14 cellular contexts compared by ENCODE assay signal in the genomic region with DNA sequence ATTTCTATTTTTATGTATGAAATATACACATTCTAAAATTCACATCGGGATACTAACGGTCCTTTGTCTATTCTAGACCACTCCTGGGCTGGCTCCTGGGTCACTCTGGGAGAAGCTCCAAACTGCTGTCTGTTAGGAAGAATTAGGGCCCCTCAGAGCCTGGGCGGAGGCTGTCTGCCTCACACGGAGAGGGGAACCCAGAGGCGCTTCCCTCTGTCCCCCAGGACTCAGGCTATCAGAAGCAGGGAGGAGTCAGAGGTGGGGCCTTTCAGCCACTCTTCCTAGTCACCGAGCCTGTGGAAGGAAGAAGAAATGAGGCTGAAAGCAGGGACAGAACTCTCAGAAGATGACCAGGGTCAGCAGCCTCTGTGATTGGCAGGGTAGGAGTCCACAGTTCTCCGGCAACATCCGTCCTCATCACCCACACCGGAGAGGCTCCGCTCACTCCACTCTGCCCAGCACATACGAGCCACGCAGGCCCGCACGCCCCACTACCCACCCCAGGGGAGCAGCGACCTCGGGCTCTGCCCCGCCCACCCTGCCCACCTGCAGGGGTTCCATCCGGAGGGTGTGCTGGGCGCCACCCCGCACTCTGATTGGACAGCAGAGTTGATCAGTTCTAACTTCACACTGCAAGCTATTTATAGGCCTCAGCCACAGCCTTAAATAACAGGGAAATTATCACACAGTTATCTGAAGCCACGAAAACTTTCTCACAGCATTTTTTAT.
DNase-seq lines count a peak whose midpoint lies in the region; ATAC-seq and TF ChIP-seq lines count a peak whose summit lies in the region.
"Had no signal": no experiment of that assay in that cellular context is flagged by ENCODE, and none has a peak within 500 bp of the region (broad histone marks: within the 10 kb centered on the region; RNA-seq: fewer than 3 reads in every experiment).

No MANE protein-coding gene starts in this region.

- WGBS in heart right ventricle, 2 donors: 47 to 61% methylated on average over 21 of the region's 21 CpGs

- H3K27ac ChIP-seq in heart right ventricle: no peak overlapping the region
- H3K27ac ChIP-seq: KMS-11, PC-9 had no signal

- H3K4me3 ChIP-seq in heart right ventricle: peak overlapping the region in 6 of 10 donors; percentile 16 to 43 (median 35)
- H3K4me3 ChIP-seq: GM12878, PC-9 had no signal

- no peak for DNase-seq in stimulated activated naive CD8-positive, alpha-beta T cell treated with anti-CD3 and anti-CD28 coated beads, Interleukin-15, amount 100 ng/mL, for 72 hours
- no peak for DNase-seq in stimulated activated naive CD8-positive, alpha-beta T cell treated with anti-CD3 and anti-CD28 coated beads, Interleukin-15, Interleukin-2, amounts not matched to agents 100 U/mL and 50 U/mL, for 24 hours
- DNase-seq in heart right ventricle (no peak), nephron progenitor cell (no peak), NOMO-1 (lab: John Stamatoyannopoulos, UW; ENCODE audit: unreplicated experiment in 2 of 2) (no peak)
- no peak for DNase-seq in stimulated activated CD4-positive, alpha-beta T cell treated with anti-CD3 and anti-CD28 coated beads, Interleukin-1b, Interleukin-23, amount 100 ng/mL, for 48 hours
- DNase-seq: CD4-positive, CD25-positive, alpha-beta regulatory T cell; NCI-H1092 treated with DMSO at 0.1 percent for 48 hours; NCI-H1694; PC-9 had no signal

- intact Hi-C loops in heart right ventricle (cut with DNase I): no loop called here

- peaks cover 29% of the 10 kb centered on the region for H3K27me3 Mint-ChIP-seq in stimulated activated naive CD8-positive, alpha-beta T cell treated with anti-CD3 and anti-CD28 coated beads, Interleukin-15, amount 100 ng/mL, for 72 hours
- peaks cover 6% of the 10 kb centered on the region for H3K27me3 Mint-ChIP-seq in nephron progenitor cell (ENCODE audit: low read depth, poor library complexity)
- H3K27me3 Mint-ChIP-seq: CD4-positive, CD25-positive, alpha-beta regulatory T cell had no signal

- H3K4me1 ChIP-seq in heart right ventricle: peaks cover 0 to 22% (median 10%) of the 10 kb centered on the region in 9 donors

- H3K36me3 ChIP-seq in heart right ventricle: no peaks in the 10 kb centered on the region

- H3K36me3 Mint-ChIP-seq in nephron progenitor cell (ENCODE audit: low read depth): no peaks in the 10 kb centered on the region
- H3K36me3 Mint-ChIP-seq: CD4-positive, CD25-positive, alpha-beta regulatory T cell had no signal

- no peak overlapping the region for H3K4me3 Mint-ChIP-seq in stimulated activated naive CD8-positive, alpha-beta T cell treated with anti-CD3 and anti-CD28 coated beads, Interleukin-15, amount 100 ng/mL, for 72 hours
- no peak overlapping the region for H3K4me3 Mint-ChIP-seq in nephron progenitor cell
- H3K4me3 Mint-ChIP-seq: CD4-positive, CD25-positive, alpha-beta regulatory T cell had no signal

- H3K9me3 Mint-ChIP-seq in stimulated activated naive CD8-positive, alpha-beta T cell treated with anti-CD3 and anti-CD28 coated beads, Interleukin-15, amount 100 ng/mL, for 72 hours: peaks cover 10 to 18% of the 10 kb centered on the region in 2 donors
- peaks cover 18% of the 10 kb centered on the region for H3K9me3 Mint-ChIP-seq in nephron progenitor cell

- TF ChIP-seq CTCF in heart right ventricle (IDR thresholded peaks at IDR 0.05) (no peak), nephron progenitor cell (IDR thresholded peaks at IDR 0.05) (no peak)

- H3K4me1 Mint-ChIP-seq in stimulated activated naive CD8-positive, alpha-beta T cell treated with anti-CD3 and anti-CD28 coated beads, Interleukin-15, amount 100 ng/mL, for 72 hours: no peaks in the 10 kb centered on the region
- H3K4me1 Mint-ChIP-seq in nephron progenitor cell: peaks cover 36% of the 10 kb centered on the region
- H3K4me1 Mint-ChIP-seq: CD4-positive, CD25-positive, alpha-beta regulatory T cell had no signal

- no peak overlapping the region for H3K27ac Mint-ChIP-seq in stimulated activated naive CD8-positive, alpha-beta T cell treated with anti-CD3 and anti-CD28 coated beads, Interleukin-15, amount 100 ng/mL, for 72 hours
- H3K27ac Mint-ChIP-seq in nephron progenitor cell: peak overlapping the region; percentile 29
- H3K27ac Mint-ChIP-seq: CD4-positive, CD25-positive, alpha-beta regulatory T cell had no signal

- H3K9me3 ChIP-seq in heart right ventricle: no peaks in the 10 kb centered on the region

- H3K27me3 ChIP-seq in heart right ventricle: peaks cover 0 to 4% (median 0%) of the 10 kb centered on the region in 7 donors

- peak; percentile 60 for ATAC-seq in stimulated activated naive CD8-positive, alpha-beta T cell treated with anti-CD3 and anti-CD28 coated beads, Interleukin-15, amount 100 ng/mL, for 72 hours
- no peak for ATAC-seq in stimulated activated naive CD8-positive, alpha-beta T cell treated with anti-CD3 and anti-CD28 coated beads, Interleukin-15, Interleukin-2, amounts not matched to agents 100 U/mL and 50 U/mL, for 24 hours
- ATAC-seq in heart right ventricle: peak; percentile 45 to 88 (median 78)
- ATAC-seq in HG03565 (IDR thresholded peaks at IDR 0.05; ENCODE audit: unreplicated experiment): no peak
- no peak for ATAC-seq in GM19328 (IDR thresholded peaks at IDR 0.05; ENCODE audit: unreplicated experiment)
- ATAC-seq: GM12878 had no signal

Comparison
In these comparisons a context has a peak if more than half of its experiments do, and no peak if none do; other contexts are left out.
1. ATAC-seq: peak in stimulated activated naive CD8-positive, alpha-beta T cell treated with anti-CD3 and anti-CD28 coated beads, Interleukin-15, amount 100 ng/mL, for 72 hours (single experiment) and heart right ventricle (8 of 8); none in stimulated activated naive CD8-positive, alpha-beta T cell treated with anti-CD3 and anti-CD28 coated beads, Interleukin-15, Interleukin-2, amounts not matched to agents 100 U/mL and 50 U/mL, for 24 hours (single experiment), HG03565 (single experiment) and GM19328 (single experiment).